Comparison of ENCODE assay signal across 1 cellular context in the genomic region with DNA sequence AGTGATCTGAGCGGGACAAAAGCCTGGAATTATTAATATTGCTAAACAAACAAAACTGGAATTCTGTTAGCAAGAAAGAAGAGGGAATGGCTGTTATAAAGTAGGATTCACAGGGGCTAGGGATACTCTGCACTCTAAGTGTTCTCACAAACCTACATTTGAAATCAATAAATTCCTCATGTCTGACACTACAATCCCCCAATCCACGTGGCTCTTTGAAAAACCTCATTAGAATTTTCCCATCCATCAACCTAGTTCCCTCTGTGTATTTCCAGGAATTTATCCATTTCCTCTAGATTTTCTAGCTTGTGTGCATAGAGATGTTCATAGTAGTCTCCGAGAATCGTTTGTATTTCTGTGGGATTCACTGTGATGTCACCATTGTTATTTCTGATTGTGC.
TF ChIP-seq lines count a peak whose summit lies in the region.

No MANE protein-coding gene starts in this region.

TF ChIP-seq in HepG2, 621 proteins besides CTCF, POLR2A, EP300 and RAD21 (continued from another document):
- TF ChIP-seq, protein P1, sequence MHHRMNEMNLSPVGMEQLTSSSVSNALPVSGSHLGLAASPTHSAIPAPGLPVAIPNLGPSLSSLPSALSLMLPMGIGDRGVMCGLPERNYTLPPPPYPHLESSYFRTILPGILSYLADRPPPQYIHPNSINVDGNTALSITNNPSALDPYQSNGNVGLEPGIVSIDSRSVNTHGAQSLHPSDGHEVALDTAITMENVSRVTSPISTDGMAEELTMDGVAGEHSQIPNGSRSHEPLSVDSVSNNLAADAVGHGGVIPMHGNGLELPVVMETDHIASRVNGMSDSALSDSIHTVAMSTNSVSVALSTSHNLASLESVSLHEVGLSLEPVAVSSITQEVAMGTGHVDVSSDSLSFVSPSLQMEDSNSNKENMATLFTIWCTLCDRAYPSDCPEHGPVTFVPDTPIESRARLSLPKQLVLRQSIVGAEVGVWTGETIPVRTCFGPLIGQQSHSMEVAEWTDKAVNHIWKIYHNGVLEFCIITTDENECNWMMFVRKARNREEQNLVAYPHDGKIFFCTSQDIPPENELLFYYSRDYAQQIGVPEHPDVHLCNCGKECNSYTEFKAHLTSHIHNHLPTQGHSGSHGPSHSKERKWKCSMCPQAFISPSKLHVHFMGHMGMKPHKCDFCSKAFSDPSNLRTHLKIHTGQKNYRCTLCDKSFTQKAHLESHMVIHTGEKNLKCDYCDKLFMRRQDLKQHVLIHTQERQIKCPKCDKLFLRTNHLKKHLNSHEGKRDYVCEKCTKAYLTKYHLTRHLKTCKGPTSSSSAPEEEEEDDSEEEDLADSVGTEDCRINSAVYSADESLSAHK (CRISPR knock-in tag; IDR thresholded peaks at IDR 0.05; ENCODE audit: borderline replicate concordance): no peak
